ENCODE assay signal across 16 cellular contexts in the genomic region with DNA sequence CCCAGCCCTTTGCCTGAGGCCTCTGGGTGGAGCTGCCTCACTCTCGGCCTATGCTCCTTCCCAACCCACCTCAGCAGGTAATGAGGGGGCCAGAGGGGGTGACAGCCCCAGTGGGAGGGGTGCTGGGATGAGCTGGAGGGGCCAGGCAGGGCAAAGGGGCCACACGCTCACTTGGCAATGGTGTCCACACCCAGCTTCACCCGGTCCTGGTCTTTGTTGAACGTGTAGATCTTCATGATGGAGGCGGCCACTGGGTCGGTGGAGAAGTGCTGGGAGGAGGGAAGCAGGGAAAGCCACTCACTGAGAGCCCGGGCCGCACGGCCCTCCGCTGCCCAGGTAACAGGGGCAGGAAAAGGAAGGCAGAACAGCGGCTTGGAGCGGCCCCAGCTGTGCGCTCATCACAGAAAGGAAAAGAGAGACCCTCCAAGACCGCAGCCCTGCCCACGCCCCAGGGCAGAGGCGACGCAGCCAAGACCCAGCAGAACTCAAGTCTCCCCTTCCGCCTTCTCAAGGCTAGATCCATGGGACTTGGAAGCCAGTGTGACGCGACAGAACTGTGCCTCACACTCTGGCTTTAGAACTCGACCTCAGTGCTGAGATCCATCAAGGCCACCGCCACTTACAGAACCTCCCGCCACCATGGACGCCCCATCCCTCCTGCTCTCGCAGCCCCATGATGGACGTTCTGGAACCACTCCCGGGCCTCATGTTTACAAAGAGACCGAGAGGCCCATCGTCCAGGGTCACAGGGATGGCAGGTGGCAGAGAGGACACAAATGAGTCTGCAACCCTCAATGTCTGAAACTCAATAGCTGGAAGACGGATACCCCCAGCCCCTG. TPM values are rescaled to one million over a fixed set of nuclear protein-coding genes. Genes with fewer than 3 reads are reported as not detected.
DNase-seq lines count a peak whose midpoint lies in the region; ATAC-seq and TF ChIP-seq lines count a peak whose summit lies in the region.
"Had no signal": no experiment of that assay in that cellular context is flagged by ENCODE, and none has a peak within 500 bp of the region (broad histone marks: within the 10 kb centered on the region; RNA-seq: fewer than 3 reads in every experiment).

No MANE protein-coding gene starts in this region.

- no peaks in the 10 kb centered on the region for H3K9me2 ChIP-seq in PC-3 (replicated peaks; ENCODE audit: low read length)

- H3K9ac ChIP-seq in liver (ENCODE audit: low read depth in 1 of 2, low read length in 2 of 2): no peak overlapping the region
- no peak overlapping the region for H3K9ac ChIP-seq in PC-3 (ENCODE audit: low read length)

- no peaks in the 10 kb centered on the region for H3K9me3 ChIP-seq in liver (ENCODE audit: control insufficient read depth in 4 of 4, low read length in 3 of 4)
- no peaks in the 10 kb centered on the region for H3K9me3 ChIP-seq in suprapubic skin
- H3K9me3 ChIP-seq in PC-3 (ENCODE audit: low read length): no peaks in the 10 kb centered on the region
- H3K9me3 ChIP-seq: BE2C had no signal

- H3K27me3 ChIP-seq in liver (ENCODE audit: control insufficient read depth in 4 of 4, insufficient read depth in 4 of 4, low read length in 3 of 4) (no peaks in the 10 kb centered on the region), suprapubic skin (no peaks in the 10 kb centered on the region), PC-3 (ENCODE audit: low read length) (no peaks in the 10 kb centered on the region)
- H3K27me3 ChIP-seq: BE2C, brain microvascular endothelial cell had no signal

- H3K27ac ChIP-seq in caudate nucleus (ENCODE audit: low read depth, low read length) (peak overlapping the region; percentile 84), liver (ENCODE audit: low read depth in 1 of 2, low read length in 2 of 2) (peak overlapping the region in 1 of 2 donors; percentile 21), suprapubic skin (peak overlapping the region; percentile 49), PC-3 (ENCODE audit: low read length) (no peak overlapping the region)
- H3K27ac ChIP-seq: brain microvascular endothelial cell, WERI-Rb-1 had no signal

- intact Hi-C loops in PC-3 (cut with micrococcal nuclease): no loop called here

- TF ChIP-seq RAD21 in liver (IDR thresholded peaks at IDR 0.05): no peak

- no peak overlapping the region for H3K4me2 ChIP-seq in PC-3 (ENCODE audit: low read length)

- 78% methylated on average over 30 of the region's 30 CpGs for WGBS in liver
- 82% methylated on average over 25 of the region's 30 CpGs for WGBS in suprapubic skin

- no peak for TF ChIP-seq EP300 in suprapubic skin (IDR thresholded peaks at IDR 0.05)

- no peak for TF ChIP-seq POLR2A in suprapubic skin (IDR thresholded peaks at IDR 0.05)

- CTCF ChIA-PET in PC-3 (lab: Charles Lee): no interaction called here

- BruUV-seq in PC-3 (replicated peaks; lab: Mats Ljungman, UMichigan): no TSS peak

- H3K4me1 ChIP-seq in liver (ENCODE audit: control insufficient read depth in 4 of 4, insufficient read depth in 4 of 4, low read length in 3 of 4) (peaks cover 0 to 33% (median 16%) of the 10 kb centered on the region in 4 donors), suprapubic skin (peaks cover 16% of the 10 kb centered on the region), PC-3 (ENCODE audit: insufficient read depth, low read length) (no peaks in the 10 kb centered on the region)
- H3K4me1 ChIP-seq: BE2C had no signal

- DNase-seq in NCI-H1092 treated with DMSO at 0.1 percent for 48 hours (lab: John Stamatoyannopoulos, UW) (peak; percentile 83), caudate nucleus (lab: John Stamatoyannopoulos, UW) (no peak), suprapubic skin (ENCODE audit: low spot score in 2 of 2) (no peak), DMS79 (lab: John Stamatoyannopoulos, UW) (no peak), PC-3 (no peak), cerebellar nuclear complex (lab: John Stamatoyannopoulos, UW) (no peak)
- DNase-seq: activated CD4-positive, alpha-beta T cell treated with anti-CD3 and anti-CD28 coated beads, Interleukin-2, amount 50 U/mL, for 48 hours; activated naive CD4-positive, alpha-beta T cell treated with anti-CD3 and anti-CD28 coated beads for 36 hours; BE2C; brain microvascular endothelial cell; NCI-H1105; NCI-H2107; SHP77 treated with DMSO at 0.1 percent for 48 hours; WERI-Rb-1 had no signal

- H4K20me1 ChIP-seq in PC-3 (ENCODE audit: low read length): no peaks in the 10 kb centered on the region

- no peaks in the 10 kb centered on the region for H3F3A ChIP-seq in PC-3 (ENCODE audit: low read length, unreplicated experiment)

- H3K36me3 ChIP-seq in liver (ENCODE audit: control insufficient read depth in 4 of 4, insufficient read depth in 3 of 4, low read depth in 1 of 4, low read length in 3 of 4) (peaks cover 16 to 71% (median 35%) of the 10 kb centered on the region in 4 donors), suprapubic skin (peaks cover 89% of the 10 kb centered on the region), PC-3 (ENCODE audit: low read depth, low read length) (no peaks in the 10 kb centered on the region)

- no peaks in the 10 kb centered on the region for H3K79me2 ChIP-seq in PC-3 (ENCODE audit: low read length)

- TF ChIP-seq CTCF in liver (IDR thresholded peaks at IDR 0.05; ENCODE audit: low read depth, low read length, missing input control) (no peak), suprapubic skin (IDR thresholded peaks at IDR 0.05) (no peak), PC-3 (conservative IDR thresholded peaks at IDR 0.05; ENCODE audit: low read depth, low read length) (no peak)

- no peak overlapping the region for H3K4me3 ChIP-seq in liver (ENCODE audit: low read depth in 1 of 3, low read length in 3 of 3)
- no peak overlapping the region for H3K4me3 ChIP-seq in suprapubic skin
- H3K4me3 ChIP-seq in PC-3 (ENCODE audit: low read length): no peak overlapping the region

- no peak for ATAC-seq in PC-3
- ATAC-seq: natural killer cell treated with Interleukin-12 subunit alpha and Interleukin-12 subunit beta and Interleukin-15 and Interleukin-18, amount 100 ng/mL, for 72 hours had no signal

- POLR2A ChIA-PET in PC-3 (lab: Charles Lee; ENCODE audit: unreplicated experiment): no interaction called here

- H2AFZ ChIP-seq in PC-3 (ENCODE audit: low read length): no peak overlapping the region

TF ChIP-seq in liver, 16 proteins besides CTCF, POLR2A, EP300 and RAD21:
- TF ChIP-seq YY1 (IDR thresholded peaks at IDR 0.05) (no peak), SP1 (IDR thresholded peaks at IDR 0.05) (peak; percentile 5), RXRA (IDR thresholded peaks at IDR 0.05) (peak in 1 of 2 donors; percentile 41), HNF4A (conservative IDR thresholded peaks at IDR 0.05) (peak in 1 of 2 donors; percentile 44), GABPA (IDR thresholded peaks at IDR 0.05 in 1 of 2, conservative IDR thresholded peaks at IDR 0.05 in 1 of 2) (no peak), JUND (IDR thresholded peaks at IDR 0.05) (no peak)
TF ChIP-seq in liver: peak in this region for 3.

RNA-seq across cellular contexts. Expression of a gene that starts 9.2 kb away (rescaled TPM):
- 10 to 100 TPM; 33.0 to 92.3 TPM for total RNA-seq in liver
- 10 to 100 TPM; 39.5 to 68.6 TPM for polyA plus RNA-seq in liver
- total RNA-seq in suprapubic skin: 100 to 1,000 TPM; 108 to 257 (median 167) TPM
- total RNA-seq in PC-3 (2014; rRNA removed): 64.0 and 86.1 TPM in 2 replicates

RNA-seq across cellular contexts. Expression of a gene that starts 23.7 kb away (rescaled TPM):
- total RNA-seq in liver (10 to 100 TPM; 14.9 to 15.7 TPM), suprapubic skin (10 to 100 TPM; 23.0 to 27.4 (median 23.4) TPM), PC-3 (2014; rRNA removed) (111 and 165 TPM in 2 replicates)
- 10 to 100 TPM in 1 of 2 donors, 1 to 10 TPM in 1; 3.4 to 13.2 TPM for polyA plus RNA-seq in liver

RNA-seq across cellular contexts. Expression of a gene that starts 45.9 kb away (rescaled TPM):
- 10 to 100 TPM in 1 of 2 donors, 1 to 10 TPM in 1; 2.9 to 20.8 TPM for total RNA-seq in liver
- polyA plus RNA-seq in liver: 1 to 10 TPM; 1.0 to 2.1 TPM
- total RNA-seq in suprapubic skin: 10 to 100 TPM in 2 of 4 donors, 1 to 10 TPM in 2; 8.5 to 20.4 (median 11.4) TPM
- total RNA-seq in PC-3 (2014; rRNA removed): 48.9 and 59.8 TPM in 2 replicates

RNA-seq across cellular contexts. Expression of a gene that starts 48.0 kb away (rescaled TPM):
- total RNA-seq in liver: 10 to 100 TPM; 16.7 to 19.7 TPM
- polyA plus RNA-seq in liver: 10 to 100 TPM; 16.5 to 27.8 TPM
- total RNA-seq in suprapubic skin: 100 to 1,000 TPM in 1 of 4 donors, 10 to 100 TPM in 3; 67.0 to 103 (median 81.0) TPM
- total RNA-seq in PC-3 (2014; rRNA removed): 59.8 and 71.1 TPM in 2 replicates
